In genomic region chr1:31704261-31705079, GRCh38 we compare ENCODE assay signal across 7 cellular contexts. TPM values are rescaled to one million over a fixed set of nuclear protein-coding genes. Genes with fewer than 3 reads are reported as not detected.
DNase-seq lines count a peak whose midpoint lies in the region; ATAC-seq and TF ChIP-seq lines count a peak whose summit lies in the region.

No MANE protein-coding gene starts in this region.

- peak; percentile 3 to 19 for ATAC-seq in activated T-cell treated with anti-CD3 and anti-CD28 coated beads, Interleukin-2, amount 50 U/mL, for 72 hours (replicated peaks in 1 of 2)
- ATAC-seq in left ventricle myocardium superior (peak; percentile 23), GM19463 (IDR thresholded peaks at IDR 0.05; ENCODE audit: unreplicated experiment) (no peak)

- peaks cover 24% of the 10 kb centered on the region for H3K4me1 ChIP-seq in smooth muscle cell (ENCODE audit: low read depth)

- no peak overlapping the region for H2AFZ ChIP-seq in smooth muscle cell (ENCODE audit: low read depth)

- H3K36me3 ChIP-seq in smooth muscle cell (ENCODE audit: low read depth), result no peaks in the 10 kb centered on the region

- peak overlapping the region; percentile 93 for H3K27ac ChIP-seq in smooth muscle cell (ENCODE audit: low read depth)

- H3K27ac Mint-ChIP-seq in activated T-cell treated with anti-CD3 and anti-CD28 coated beads, Interleukin-2, amount 50 U/mL, for 72 hours, result peak overlapping the region; percentile 15
- no peak overlapping the region for H3K27ac Mint-ChIP-seq in activated T-helper 2 cell treated with anti-CD3 and anti-CD28 coated beads, Interferon-gamma antibody, Interleukin-2, Interleukin-4, amounts not matched to agents 10 μg/mL and 5 μg/mL and 100 μg/mL, durations not matched to agents 14 hours and 24 hours and 36 hours

- DNase-seq in HK-2 (ENCODE audit: unreplicated experiment) (peak; percentile 29), left ventricle myocardium superior (no peak), smooth muscle cell (lab: John Stamatoyannopoulos, UW; ENCODE audit: unreplicated experiment) (peak; percentile 54)
- no peak for DNase-seq in activated T-cell treated with anti-CD3 and anti-CD28 coated beads, Interleukin-2, amount 50 U/mL, for 72 hours
- DNase-seq in activated effector memory CD4-positive, alpha-beta T cell treated with Interleukin-2 at 50 U/mL for 16 hours, result no peak
- no peak for DNase-seq in activated T-helper 2 cell treated with anti-CD3 and anti-CD28 coated beads, Interferon-gamma antibody, Interleukin-2, Interleukin-4, amounts not matched to agents 10 μg/mL and 5 μg/mL and 100 μg/mL, durations not matched to agents 14 hours and 24 hours and 36 hours (ENCODE audit: low spot score)

- peak overlapping the region; percentile 60 to 68 for H3K4me3 Mint-ChIP-seq in activated T-cell treated with anti-CD3 and anti-CD28 coated beads, Interleukin-2, amount 50 U/mL, for 72 hours
- H3K4me3 Mint-ChIP-seq in activated T-helper 2 cell treated with anti-CD3 and anti-CD28 coated beads, Interferon-gamma antibody, Interleukin-2, Interleukin-4, amounts not matched to agents 10 μg/mL and 5 μg/mL and 100 μg/mL, durations not matched to agents 14 hours and 24 hours and 36 hours (ENCODE audit: low read depth), result no peak overlapping the region

- peaks cover 48% of the 10 kb centered on the region for H3K27me3 Mint-ChIP-seq in activated T-cell treated with anti-CD3 and anti-CD28 coated beads, Interleukin-2, amount 50 U/mL, for 72 hours (ENCODE audit: low read depth)
- H3K27me3 Mint-ChIP-seq in activated T-helper 2 cell treated with anti-CD3 and anti-CD28 coated beads, Interferon-gamma antibody, Interleukin-2, Interleukin-4, amounts not matched to agents 10 μg/mL and 5 μg/mL and 100 μg/mL, durations not matched to agents 14 hours and 24 hours and 36 hours (ENCODE audit: low read depth), result peaks cover 20% of the 10 kb centered on the region

- H3K9ac ChIP-seq in smooth muscle cell (ENCODE audit: low read depth), result peak overlapping the region; percentile 80

- no peaks in the 10 kb centered on the region for H3K36me3 Mint-ChIP-seq in activated T-cell treated with anti-CD3 and anti-CD28 coated beads, Interleukin-2, amount 50 U/mL, for 72 hours (ENCODE audit: insufficient read depth in 2 of 2)
- no peaks in the 10 kb centered on the region for H3K36me3 Mint-ChIP-seq in activated T-helper 2 cell treated with anti-CD3 and anti-CD28 coated beads, Interferon-gamma antibody, Interleukin-2, Interleukin-4, amounts not matched to agents 10 μg/mL and 5 μg/mL and 100 μg/mL, durations not matched to agents 14 hours and 24 hours and 36 hours (ENCODE audit: low read depth)

- no peaks in the 10 kb centered on the region for H3K9me3 ChIP-seq in smooth muscle cell (replicated peaks; ENCODE audit: low read depth)

- peak overlapping the region; percentile 89 for H3K4me2 ChIP-seq in smooth muscle cell

- TF ChIP-seq CTCF in smooth muscle cell (IDR thresholded peaks at IDR 0.05; ENCODE audit: borderline replicate concordance, insufficient read depth, poor library complexity, severe bottlenecking), result no peak

- H3K4me3 ChIP-seq in smooth muscle cell, result peak overlapping the region; percentile 57

- no peaks in the 10 kb centered on the region for H4K20me1 ChIP-seq in smooth muscle cell (ENCODE audit: low read depth)

- intact Hi-C loops in left ventricle myocardium superior (cut with micrococcal nuclease), result no loop called here
- intact Hi-C loops in activated T-helper 2 cell treated with anti-CD3 and anti-CD28 coated beads, Interferon-gamma antibody, Interleukin-2, Interleukin-4, amounts not matched to agents 10 μg/mL and 5 μg/mL and 100 μg/mL, durations not matched to agents 14 hours and 24 hours and 36 hours (cut with micrococcal nuclease), result loop anchor here (1.0 to 2.0 kb wide), 3 partner anchors 40 to 84 kb away; no protein-coding TSS in a partner anchor

- no peaks in the 10 kb centered on the region for H3K27me3 ChIP-seq in smooth muscle cell (ENCODE audit: low read depth)

- 7% methylated on average over 17 of the region's 20 CpGs for whole genome bisulfite sequencing in smooth muscle cell (ENCODE audit: low lambda C conversion rate)

- peaks cover 36% of the 10 kb centered on the region for H3K79me2 ChIP-seq in smooth muscle cell (ENCODE audit: low read depth)

- no peaks in the 10 kb centered on the region for H3K9me3 Mint-ChIP-seq in activated T-cell treated with anti-CD3 and anti-CD28 coated beads, Interleukin-2, amount 50 U/mL, for 72 hours
- no peaks in the 10 kb centered on the region for H3K9me3 Mint-ChIP-seq in activated T-helper 2 cell treated with anti-CD3 and anti-CD28 coated beads, Interferon-gamma antibody, Interleukin-2, Interleukin-4, amounts not matched to agents 10 μg/mL and 5 μg/mL and 100 μg/mL, durations not matched to agents 14 hours and 24 hours and 36 hours

- peaks cover 58% of the 10 kb centered on the region for H3K4me1 Mint-ChIP-seq in activated T-cell treated with anti-CD3 and anti-CD28 coated beads, Interleukin-2, amount 50 U/mL, for 72 hours (ENCODE audit: low read depth)
- H3K4me1 Mint-ChIP-seq in activated T-helper 2 cell treated with anti-CD3 and anti-CD28 coated beads, Interferon-gamma antibody, Interleukin-2, Interleukin-4, amounts not matched to agents 10 μg/mL and 5 μg/mL and 100 μg/mL, durations not matched to agents 14 hours and 24 hours and 36 hours (ENCODE audit: low read depth), result peaks cover 32% of the 10 kb centered on the region

- H3F3A ChIP-seq in smooth muscle cell (ENCODE audit: low read depth), result peaks cover 44% of the 10 kb centered on the region

RNA-seq across cellular contexts. Expression of gene COL16A1, which starts 0.7 kb away (rescaled TPM):
- total RNA-seq in activated T-cell treated with anti-CD3 and anti-CD28 coated beads, Interleukin-2, amount 50 U/mL, for 72 hours, result under 1 TPM; 0.49 to 0.82 TPM
- 16.1 TPM for total RNA-seq in left ventricle myocardium superior
- total RNA-seq in smooth muscle cell, result 67.3 and 105 TPM in 2 replicates
- 126 and 152 TPM in 2 replicates for polyA plus RNA-seq in smooth muscle cell
- not detected in 2 replicates for total RNA-seq in activated T-helper 2 cell treated with anti-CD3 and anti-CD28 coated beads, Interferon-gamma antibody, Interleukin-2, Interleukin-4, amounts not matched to agents 10 μg/mL and 5 μg/mL and 100 μg/mL, durations not matched to agents 14 hours and 24 hours and 36 hours

RNA-seq across cellular contexts. Expression of gene ADGRB2, which starts 59.7 kb away (rescaled TPM):
- total RNA-seq in activated T-cell treated with anti-CD3 and anti-CD28 coated beads, Interleukin-2, amount 50 U/mL, for 72 hours, result 1 to 10 TPM; 1.0 to 2.3 TPM
- total RNA-seq in left ventricle myocardium superior, result 10.0 TPM
- 8.8 and 10.6 TPM in 2 replicates for total RNA-seq in smooth muscle cell
- polyA plus RNA-seq in smooth muscle cell, result 7.5 and 9.4 TPM in 2 replicates
- 5.4 and 6.0 TPM in 2 replicates for total RNA-seq in activated T-helper 2 cell treated with anti-CD3 and anti-CD28 coated beads, Interferon-gamma antibody, Interleukin-2, Interleukin-4, amounts not matched to agents 10 μg/mL and 5 μg/mL and 100 μg/mL, durations not matched to agents 14 hours and 24 hours and 36 hours

RNA-seq across cellular contexts. Expression of gene PEF1, which starts 59.8 kb away (rescaled TPM):
- total RNA-seq in activated T-cell treated with anti-CD3 and anti-CD28 coated beads, Interleukin-2, amount 50 U/mL, for 72 hours, result 10 to 100 TPM; 55.1 to 63.1 TPM
- 34.1 TPM for total RNA-seq in left ventricle myocardium superior
- 61.4 and 89.3 TPM in 2 replicates for total RNA-seq in smooth muscle cell
- polyA plus RNA-seq in smooth muscle cell, result 77.1 and 85.8 TPM in 2 replicates
- 56.5 and 61.5 TPM in 2 replicates for total RNA-seq in activated T-helper 2 cell treated with anti-CD3 and anti-CD28 coated beads, Interferon-gamma antibody, Interleukin-2, Interleukin-4, amounts not matched to agents 10 μg/mL and 5 μg/mL and 100 μg/mL, durations not matched to agents 14 hours and 24 hours and 36 hours

Comparison
In these comparisons a context has a peak if more than half of its experiments do, and no peak if none do; other contexts are left out.
1. DNase-seq: peak in HK-2 (single experiment) and smooth muscle cell (single experiment); none in activated T-cell treated with anti-CD3 and anti-CD28 coated beads, Interleukin-2, amount 50 U/mL, for 72 hours (0 of 2), left ventricle myocardium superior (single experiment), activated effector memory CD4-positive, alpha-beta T cell treated with Interleukin-2 at 50 U/mL for 16 hours (single experiment) and activated T-helper 2 cell treated with anti-CD3 and anti-CD28 coated beads, Interferon-gamma antibody, Interleukin-2, Interleukin-4, amounts not matched to agents 10 μg/mL and 5 μg/mL and 100 μg/mL, durations not matched to agents 14 hours and 24 hours and 36 hours (single experiment).